ENCODE assay signal across 8 cellular contexts in genomic region chr1:162070094-162070748, GRCh38. TPM values are rescaled to one million over a fixed set of nuclear protein-coding genes. Genes with fewer than 3 reads are reported as not detected.
DNase-seq lines count a peak whose midpoint lies in the region; ATAC-seq and TF ChIP-seq lines count a peak whose summit lies in the region.

No MANE protein-coding gene starts in this region.

- no peak for ATAC-seq in GM18870 (IDR thresholded peaks at IDR 0.05; ENCODE audit: unreplicated experiment)

- H3K27ac ChIP-seq in WERI-Rb-1 = peak overlapping the region; percentile 67; the same call in 1 of the 2 replicates

- POLR2A ChIA-PET in BJ (lab: Charles Lee) = no interaction called here

- H3K27me3 ChIP-seq in BJ (ENCODE audit: control insufficient read depth, insufficient read depth, low read length) (peaks cover 8% of the 10 kb centered on the region), WERI-Rb-1 (ENCODE audit: insufficient read depth, low read depth, severe bottlenecking) (no peaks in the 10 kb centered on the region)

- DNase-seq in BJ (ENCODE audit: low read depth) (no peak), HFF-Myc (ENCODE audit: extremely low read depth, low read depth) (no peak), WERI-Rb-1 (peak; percentile 48), fibroblast of pulmonary artery (ENCODE audit: low read depth) (no peak), pons (ENCODE audit: low spot score) (peak; percentile 24), GM13976 (ENCODE audit: low spot score) (no peak)
- no peak for DNase-seq in effector CD8-positive, alpha-beta T cell (lab: John Stamatoyannopoulos, UW)

- CTCF ChIA-PET in BJ (lab: Yijun Ruan, JAX) = interaction anchor here (0.6 to 2.1 kb wide), 8 partner anchors 14 to 290 kb away, joined by 3 to 7 read pairs (median 3); no protein-coding TSS in a partner anchor

- H3K36me3 ChIP-seq in BJ (ENCODE audit: control insufficient read depth, insufficient read depth, low read length) = no peaks in the 10 kb centered on the region
- H3K36me3 ChIP-seq in WERI-Rb-1 = peaks cover 15% of the 10 kb centered on the region

- no peaks in the 10 kb centered on the region for H3K9me3 ChIP-seq in WERI-Rb-1 (ENCODE audit: severe bottlenecking)

- peak overlapping the region; percentile 61 for H3K4me3 ChIP-seq in BJ (ENCODE audit: low read depth, low read length)
- peak overlapping the region; percentile 53 for H3K4me3 ChIP-seq in HFF-Myc (replicated peaks; ENCODE audit: low read depth, low read length)
- H3K4me3 ChIP-seq in WERI-Rb-1 (ENCODE audit: low read depth, low read length) = peak overlapping the region; percentile 86
- H3K4me3 ChIP-seq in fibroblast of pulmonary artery (replicated peaks; ENCODE audit: low read depth, low read length) = peak overlapping the region; percentile 53

- TF ChIP-seq CTCF in BJ (IDR thresholded peaks at IDR 0.05; ENCODE audit: insufficient read depth, low read depth, low read length) = no peak
- TF ChIP-seq CTCF in HFF-Myc (IDR thresholded peaks at IDR 0.05; ENCODE audit: low read depth, low read length, missing control alignments) = no peak
- TF ChIP-seq CTCF in WERI-Rb-1 (IDR thresholded peaks at IDR 0.05; ENCODE audit: low read depth, low read length) = no peak
- TF ChIP-seq CTCF in fibroblast of pulmonary artery (IDR thresholded peaks at IDR 0.05; ENCODE audit: low read length, missing control alignments) = no peak
- no peak for TF ChIP-seq CTCF in GM13976 (IDR thresholded peaks at IDR 0.05; ENCODE audit: borderline replicate concordance, control extremely low read depth, extremely low read depth, insufficient read depth, missing control alignments)

- in situ Hi-C loops in GM13976 (cut with MboI; ENCODE audit: low sequenced_read_pairs, unreplicated experiment) = no loop called here

RNA-seq across cellular contexts. Expression of gene NOS1AP, which starts 0.7 kb away (rescaled TPM):
- polyA plus RNA-seq in BJ (2011; rRNA removed) = 0.39 and 0.50 TPM in 2 replicates
- polyA minus RNA-seq in BJ (2011; rRNA and poly(A)+ RNA removed) = 1.6 TPM in 2 replicates

RNA-seq across cellular contexts. Expression of gene OLFML2B, which starts 46.6 kb away (rescaled TPM):
- polyA plus RNA-seq in BJ (2011; rRNA removed) = 1.6 and 3.5 TPM in 2 replicates
- polyA minus RNA-seq in BJ (2011; rRNA and poly(A)+ RNA removed) = 4.6 and 7.9 TPM in 2 replicates

Comparison
In these comparisons a context has a peak if more than half of its experiments do, and no peak if none do; other contexts are left out.
1. DNase-seq: peak in WERI-Rb-1 (single experiment) and pons (single experiment); none in BJ (single experiment), HFF-Myc (single experiment), fibroblast of pulmonary artery (single experiment), GM13976 (single experiment) and effector CD8-positive, alpha-beta T cell (single experiment).
2. Peak in every context shown above with its lines, with median percentiles within 50 percentile points of each other: H3K4me3 ChIP-seq.